25 cellular contexts compared by ENCODE assay signal in genomic region chr2:45180784-45181183, GRCh38.
"Had no signal": no experiment of that assay in that cellular context is flagged by ENCODE, and none has a peak within 500 bp of the region (broad histone marks: within the 10 kb centered on the region; RNA-seq: fewer than 3 reads in every experiment).

No MANE protein-coding gene starts in this region.

- H3K4me3 ChIP-seq: ovary, psoas muscle, tibial nerve had no signal

- H3K27ac ChIP-seq: brain microvascular endothelial cell, foreskin keratinocyte, ovary, psoas muscle, tibial nerve had no signal

- FAIRE-seq: islet of Langerhans, small intestine had no signal

- H3K27me3 ChIP-seq: brain microvascular endothelial cell, ovary had no signal

- H3K36me3 ChIP-seq: brain microvascular endothelial cell, ovary, tibial nerve had no signal

- DNase-seq: activated CD4-positive, alpha-beta T cell treated with anti-CD3 and anti-CD28 coated beads for 48 hours; activated CD4-positive, CD25-positive, alpha-beta regulatory T cell; activated CD8-positive, alpha-beta T cell treated with anti-CD3 and anti-CD28 coated beads for 36 hours; activated naive CD4-positive, alpha-beta T cell; activated naive CD8-positive, alpha-beta T cell treated with anti-CD3 and anti-CD28 coated beads, Interleukin-2, amount 10 ng/mL, durations not matched to agents 7 days and 5 days; activated T-cell treated with anti-CD3 and anti-CD28 coated beads, Interleukin-2, amount 50 U/mL, for 1 hour; anterior cingulate cortex; brain microvascular endothelial cell; cerebellar nuclear complex; effector CD4-positive, alpha-beta T cell; foreskin keratinocyte; glutamatergic neuron; hippocampal formation; left cardiac atrium; natural killer cell; ovary; psoas muscle; right cardiac atrium; small intestine; stimulated activated CD4-positive, alpha-beta T cell treated with anti-CD3 and anti-CD28 coated beads, Interleukin-15, amount 100 ng/mL, for 24 hours; stimulated activated CD4-positive, alpha-beta T cell treated with anti-CD3 and anti-CD28 coated beads, Interleukin-2, amount 100 ng/mL, for 48 hours; T-helper 9 cell had no signal

- H3K9me3 ChIP-seq: ovary, psoas muscle, tibial nerve had no signal

- ATAC-seq: activated CD8-positive, alpha-beta T cell treated with anti-CD3 and anti-CD28 coated beads for 36 hours; activated T-helper 17 cell treated with anti-CD3 and anti-CD28 coated beads, Interleukin-2, amount 50 U/mL, for 72 hours; foreskin keratinocyte; left cardiac atrium; natural killer cell; right cardiac atrium had no signal

- H3K4me1 ChIP-seq: foreskin keratinocyte, psoas muscle, tibial nerve had no signal
